Comparison of ENCODE assay signal across 10 cellular contexts in genomic region chr14:68782091-68782981, GRCh38. TPM values are rescaled to one million over a fixed set of nuclear protein-coding genes. Genes with fewer than 3 reads are reported as not detected.
DNase-seq lines count a peak whose midpoint lies in the region; ATAC-seq and FAIRE-seq lines count a peak whose summit lies in the region.
"Had no signal": no experiment of that assay in that cellular context is flagged by ENCODE, and none has a peak within 500 bp of the region (broad histone marks: within the 10 kb centered on the region; RNA-seq: fewer than 3 reads in every experiment).

No MANE protein-coding gene starts in this region.

- no peak for ATAC-seq in HG02870 (IDR thresholded peaks at IDR 0.05; ENCODE audit: unreplicated experiment)
- ATAC-seq in HG02884 (IDR thresholded peaks at IDR 0.05; ENCODE audit: unreplicated experiment): no peak
- ATAC-seq in left colon: no peak

- H3K27ac ChIP-seq in small intestine (ENCODE audit: low read depth in 1 of 2, low read length in 1 of 2): peak overlapping the region; percentile 73 to 94

- H3K36me3 ChIP-seq in small intestine (ENCODE audit: control insufficient read depth in 2 of 2, insufficient read depth in 2 of 2, low read length in 2 of 2): peaks cover 5% of the 10 kb centered on the region in 2 donors

- peak; percentile 64 for DNase-seq in Daoy (ENCODE audit: low read depth)
- DNase-seq in activated CD4-positive, alpha-beta T cell treated with anti-CD3 and anti-CD28 coated beads for 4 hours: peak; percentile 54 to 56
- peak; percentile 59 for DNase-seq in effector CD4-positive, alpha-beta T cell
- DNase-seq in small intestine: peak; percentile 67
- DNase-seq in NCI-H510A treated with DMSO at 0.1 percent for 48 hours (lab: John Stamatoyannopoulos, UW): no peak
- DNase-seq in left colon: no peak
- DNase-seq: DMS79, NCI-H2029 had no signal

- no peaks in the 10 kb centered on the region for H3K27me3 ChIP-seq in small intestine (ENCODE audit: control insufficient read depth in 2 of 2, insufficient read depth in 2 of 2, low read length in 2 of 2)

- no peaks in the 10 kb centered on the region for H3K9me3 ChIP-seq in small intestine (ENCODE audit: control insufficient read depth, low read depth)

- WGBS in small intestine, 3 donors: 68 to 74% (median 69%) methylated on average over 10 of the region's 10 CpGs

- intact Hi-C loops in left colon (cut with DNase I, micrococcal nuclease): no loop called here

- no peak overlapping the region for H3K4me3 ChIP-seq in small intestine (ENCODE audit: low read depth in 1 of 2, low read length in 2 of 2)

- FAIRE-seq in small intestine (lab: Jason Lieb, UNC): no peak

- peaks cover 28 to 35% of the 10 kb centered on the region in 2 donors for H3K4me1 ChIP-seq in small intestine (ENCODE audit: control insufficient read depth in 2 of 2, insufficient read depth in 1 of 2, low read depth in 1 of 2, low read length in 1 of 2)

RNA-seq across cellular contexts. Expression of gene ZFP36L1, which starts 10.5 kb away (rescaled TPM):
- 34.7 and 50.9 TPM in 2 replicates for total RNA-seq in Daoy (2014; rRNA removed; shearing (Covaris generic))
- polyA plus RNA-seq in small intestine: 10 to 100 TPM; 27.6 to 70.7 (median 33.1) TPM
- 100 to 1,000 TPM in 1 of 2 donors, 10 to 100 TPM in 1; 79.2 to 127 TPM for total RNA-seq in left colon

Comparison
In these comparisons a context has a peak if more than half of its experiments do, and no peak if none do; other contexts are left out.
1. DNase-seq: peak in Daoy (single experiment), activated CD4-positive, alpha-beta T cell treated with anti-CD3 and anti-CD28 coated beads for 4 hours (2 of 2), effector CD4-positive, alpha-beta T cell (single experiment) and small intestine (single experiment); none in NCI-H510A treated with DMSO at 0.1 percent for 48 hours (single experiment) and left colon (0 of 2).